ENCODE assay signal across 1 cellular context in the genomic region with DNA sequence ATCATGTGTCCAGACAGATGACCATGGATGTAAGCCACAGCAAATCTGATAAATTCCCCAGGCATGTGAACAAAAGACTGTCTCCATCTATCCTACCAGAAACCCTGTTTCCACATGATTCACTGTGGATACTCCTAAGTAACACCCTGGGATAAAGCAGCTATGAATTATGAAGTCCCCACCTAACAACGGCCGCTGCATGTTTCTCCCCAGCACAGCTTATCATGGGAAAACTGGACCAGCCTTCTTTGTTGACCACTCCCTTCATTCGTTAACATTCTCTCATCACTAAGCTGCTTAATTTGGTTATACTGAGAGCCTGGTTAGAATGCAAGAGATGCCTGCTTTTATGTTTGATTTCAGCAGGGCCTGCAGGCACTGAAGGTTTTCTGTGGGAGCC.
TF ChIP-seq lines count a peak whose summit lies in the region.

No MANE protein-coding gene starts in this region.

TF ChIP-seq in SK-N-SH treated with all-trans-retinoic acid at 6 μM for 48 hours, 23 proteins besides CTCF, POLR2A, EP300 and RAD21:
- no peak for TF ChIP-seq ZC3H10 (CRISPR knock-in tag; IDR thresholded peaks at IDR 0.05)
- no peak for TF ChIP-seq ZFP30 (CRISPR knock-in tag; IDR thresholded peaks at IDR 0.05)
- TF ChIP-seq OSR1 (CRISPR knock-in tag; IDR thresholded peaks at IDR 0.05) = no peak
- TF ChIP-seq PATZ1 (CRISPR knock-in tag; IDR thresholded peaks at IDR 0.05; ENCODE audit: borderline replicate concordance) = no peak
- TF ChIP-seq TCF4 (CRISPR knock-in tag; IDR thresholded peaks at IDR 0.05; ENCODE audit: borderline replicate concordance) = no peak
- TF ChIP-seq POU6F1 (CRISPR knock-in tag; IDR thresholded peaks at IDR 0.05; ENCODE audit: borderline replicate concordance, low read depth) = no peak
- TF ChIP-seq SNAI2 (CRISPR knock-in tag; IDR thresholded peaks at IDR 0.05) = no peak
- no peak for TF ChIP-seq ZFP3 (CRISPR knock-in tag; IDR thresholded peaks at IDR 0.05)
- TF ChIP-seq TOX (CRISPR knock-in tag; IDR thresholded peaks at IDR 0.05; ENCODE audit: borderline replicate concordance) = no peak
- TF ChIP-seq TSHZ2 (CRISPR knock-in tag; IDR thresholded peaks at IDR 0.05) = no peak
- TF ChIP-seq, protein P1, sequence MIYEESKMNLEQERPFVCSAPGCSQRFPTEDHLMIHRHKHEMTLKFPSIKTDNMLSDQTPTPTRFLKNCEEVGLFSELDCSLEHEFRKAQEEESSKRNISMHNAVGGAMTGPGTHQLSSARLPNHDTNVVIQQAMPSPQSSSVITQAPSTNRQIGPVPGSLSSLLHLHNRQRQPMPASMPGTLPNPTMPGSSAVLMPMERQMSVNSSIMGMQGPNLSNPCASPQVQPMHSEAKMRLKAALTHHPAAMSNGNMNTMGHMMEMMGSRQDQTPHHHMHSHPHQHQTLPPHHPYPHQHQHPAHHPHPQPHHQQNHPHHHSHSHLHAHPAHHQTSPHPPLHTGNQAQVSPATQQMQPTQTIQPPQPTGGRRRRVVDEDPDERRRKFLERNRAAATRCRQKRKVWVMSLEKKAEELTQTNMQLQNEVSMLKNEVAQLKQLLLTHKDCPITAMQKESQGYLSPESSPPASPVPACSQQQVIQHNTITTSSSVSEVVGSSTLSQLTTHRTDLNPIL (CRISPR knock-in tag; IDR thresholded peaks at IDR 0.05; ENCODE audit: low read depth) = no peak
- TF ChIP-seq ISL1 (CRISPR knock-in tag; IDR thresholded peaks at IDR 0.05) = no peak
- no peak for TF ChIP-seq ZNF8 (CRISPR knock-in tag; IDR thresholded peaks at IDR 0.05)
- TF ChIP-seq ZNF70 (CRISPR knock-in tag; IDR thresholded peaks at IDR 0.05) = no peak
- no peak for TF ChIP-seq ARNTL (CRISPR knock-in tag; IDR thresholded peaks at IDR 0.05; ENCODE audit: borderline replicate concordance, low read depth)
- no peak for TF ChIP-seq PPARA (CRISPR knock-in tag; IDR thresholded peaks at IDR 0.05; ENCODE audit: borderline replicate concordance)
- no peak for TF ChIP-seq ZNF565 (CRISPR knock-in tag; conservative IDR thresholded peaks at IDR 0.05; ENCODE audit: low read depth)
- TF ChIP-seq, protein P2, sequence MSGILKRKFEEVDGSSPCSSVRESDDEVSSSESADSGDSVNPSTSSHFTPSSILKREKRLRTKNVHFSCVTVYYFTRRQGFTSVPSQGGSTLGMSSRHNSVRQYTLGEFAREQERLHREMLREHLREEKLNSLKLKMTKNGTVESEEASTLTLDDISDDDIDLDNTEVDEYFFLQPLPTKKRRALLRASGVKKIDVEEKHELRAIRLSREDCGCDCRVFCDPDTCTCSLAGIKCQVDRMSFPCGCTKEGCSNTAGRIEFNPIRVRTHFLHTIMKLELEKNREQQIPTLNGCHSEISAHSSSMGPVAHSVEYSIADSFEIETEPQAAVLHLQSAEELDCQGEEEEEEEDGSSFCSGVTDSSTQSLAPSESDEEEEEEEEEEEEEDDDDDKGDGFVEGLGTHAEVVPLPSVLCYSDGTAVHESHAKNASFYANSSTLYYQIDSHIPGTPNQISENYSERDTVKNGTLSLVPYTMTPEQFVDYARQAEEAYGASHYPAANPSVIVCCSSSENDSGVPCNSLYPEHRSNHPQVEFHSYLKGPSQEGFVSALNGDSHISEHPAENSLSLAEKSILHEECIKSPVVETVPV (CRISPR knock-in tag; IDR thresholded peaks at IDR 0.05) = no peak
- no peak for TF ChIP-seq BACH2 (CRISPR knock-in tag; IDR thresholded peaks at IDR 0.05; ENCODE audit: borderline replicate concordance)
